1 cellular context compared by ENCODE assay signal in the genomic region with DNA sequence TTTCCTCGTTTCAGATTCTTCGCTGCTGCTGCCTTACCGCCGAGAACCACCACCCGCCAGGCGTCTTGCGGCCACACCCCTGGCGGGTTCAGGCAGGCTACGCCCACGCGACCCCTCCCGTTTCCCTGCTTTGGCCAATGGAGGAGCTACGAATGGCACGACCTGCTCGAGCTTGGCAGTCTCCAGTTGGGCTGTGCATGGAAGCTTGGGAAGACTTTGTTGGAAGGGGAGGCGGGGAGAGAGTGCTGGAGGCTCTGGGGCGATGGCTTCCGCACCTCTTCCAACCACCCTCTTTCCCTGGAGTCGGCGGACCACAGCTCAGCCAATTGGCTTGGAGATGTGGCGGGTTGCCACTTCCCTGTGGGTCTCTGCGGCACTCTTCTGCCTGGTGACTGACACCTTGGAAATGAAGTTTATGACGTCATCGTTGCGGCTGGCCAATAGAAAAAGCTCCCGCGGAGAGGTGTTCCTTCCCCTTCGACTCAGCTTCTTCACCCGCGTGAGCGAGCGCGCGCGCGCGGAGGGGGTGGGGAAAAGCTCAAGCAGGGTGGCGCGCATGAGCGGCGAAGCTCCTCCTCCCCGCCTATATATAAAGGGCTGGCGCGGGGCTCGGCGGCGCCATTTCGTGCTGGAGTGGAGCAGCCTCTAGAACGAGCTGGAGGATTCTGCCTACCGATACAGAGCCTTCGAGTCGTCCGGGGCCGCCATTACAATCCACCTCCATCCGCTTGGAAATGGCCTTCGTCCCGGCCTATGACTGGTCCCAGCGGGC.
A peak's percentile ranks its signal among the peaks of the same experiment; 100 is the strongest.
TF ChIP-seq lines count a peak whose summit lies in the region.

No MANE protein-coding gene starts in this region.

TF ChIP-seq in GM12878, 131 proteins besides CTCF, POLR2A, EP300 and RAD21 (continues in another document):
- TF ChIP-seq RFX5 (IDR thresholded peaks at IDR 0.05; ENCODE audit: low read depth, low read length) (peak; percentile 98), FOXK2 (IDR thresholded peaks at IDR 0.05) (no peak), POU2F2 (IDR thresholded peaks at IDR 0.05; ENCODE audit: borderline replicate concordance, low read depth, low read length) (peak; percentile 100), RCOR1 (conservative IDR thresholded peaks at IDR 0.05; ENCODE audit: low read depth, low read length) (peak; percentile 92; the same call in 1 of the 2 replicates), NR2C1 (IDR thresholded peaks at IDR 0.05) (peak; percentile 66), EED (IDR thresholded peaks at IDR 0.05; ENCODE audit: low read depth) (peak; percentile 94), FOXM1 (IDR thresholded peaks at IDR 0.05; ENCODE audit: low read depth, low read length) (no peak), JUND (IDR thresholded peaks at IDR 0.05; ENCODE audit: low read depth, low read length) (peak; percentile 98), SUPT20H (IDR thresholded peaks at IDR 0.05; ENCODE audit: borderline replicate concordance, control insufficient read depth, low read depth, low read length) (no peak), JUNB (IDR thresholded peaks at IDR 0.05) (peak; percentile 11; the same call in 1 of the 2 replicates), IRF4 (IDR thresholded peaks at IDR 0.05; ENCODE audit: low read depth, low read length) (0 out of 2 replicates have a peak, but pooled peaks have one; percentile 68), RB1 (IDR thresholded peaks at IDR 0.05; ENCODE audit: borderline replicate concordance) (peak; percentile 86; the same call in 1 of the 2 replicates), GABPA (IDR thresholded peaks at IDR 0.05; ENCODE audit: low read depth) (no peak), CBFB (IDR thresholded peaks at IDR 0.05; ENCODE audit: low read depth) (peak; percentile 98), TAF1 (IDR thresholded peaks at IDR 0.05; ENCODE audit: borderline replicate concordance, low read depth, low read length) (peak; percentile 99), ZBED1 (IDR thresholded peaks at IDR 0.05; ENCODE audit: borderline replicate concordance) (peak; percentile 98), RAD51 (IDR thresholded peaks at IDR 0.05) (0 out of 2 replicates have a peak, but pooled peaks have one; percentile 4), DPF2 (IDR thresholded peaks at IDR 0.05) (peak; percentile 83), NR2C2 (IDR thresholded peaks at IDR 0.05; ENCODE audit: borderline replicate concordance, control insufficient read depth, insufficient read length, low read depth) (no peak), CREM (IDR thresholded peaks at IDR 0.05; ENCODE audit: low read depth) (peak; percentile 97), SPI1 (IDR thresholded peaks at IDR 0.05; ENCODE audit: borderline replicate concordance, insufficient read depth, low read depth, low read length) (peak; percentile 69), SMC3 (IDR thresholded peaks at IDR 0.05; ENCODE audit: borderline replicate concordance, low read length) (0 out of 2 replicates have a peak, but pooled peaks have one; percentile 22), CHD4 (IDR thresholded peaks at IDR 0.05) (no peak), SRF (IDR thresholded peaks at IDR 0.05; ENCODE audit: low read depth in 2 of 2, low read length in 2 of 2) (no peak), EZH2 (IDR thresholded peaks at IDR 0.05; ENCODE audit: borderline replicate concordance, control insufficient read depth, low read depth, low read length) (no peak), MEF2B (IDR thresholded peaks at IDR 0.05; ENCODE audit: partially characterized antibody, poor library complexity, severe bottlenecking) (peak; percentile 49), BRCA1 (IDR thresholded peaks at IDR 0.05; ENCODE audit: low read depth, low read length) (peak; percentile 60; the same call in 1 of the 2 replicates)
- TF ChIP-seq, protein P1, sequence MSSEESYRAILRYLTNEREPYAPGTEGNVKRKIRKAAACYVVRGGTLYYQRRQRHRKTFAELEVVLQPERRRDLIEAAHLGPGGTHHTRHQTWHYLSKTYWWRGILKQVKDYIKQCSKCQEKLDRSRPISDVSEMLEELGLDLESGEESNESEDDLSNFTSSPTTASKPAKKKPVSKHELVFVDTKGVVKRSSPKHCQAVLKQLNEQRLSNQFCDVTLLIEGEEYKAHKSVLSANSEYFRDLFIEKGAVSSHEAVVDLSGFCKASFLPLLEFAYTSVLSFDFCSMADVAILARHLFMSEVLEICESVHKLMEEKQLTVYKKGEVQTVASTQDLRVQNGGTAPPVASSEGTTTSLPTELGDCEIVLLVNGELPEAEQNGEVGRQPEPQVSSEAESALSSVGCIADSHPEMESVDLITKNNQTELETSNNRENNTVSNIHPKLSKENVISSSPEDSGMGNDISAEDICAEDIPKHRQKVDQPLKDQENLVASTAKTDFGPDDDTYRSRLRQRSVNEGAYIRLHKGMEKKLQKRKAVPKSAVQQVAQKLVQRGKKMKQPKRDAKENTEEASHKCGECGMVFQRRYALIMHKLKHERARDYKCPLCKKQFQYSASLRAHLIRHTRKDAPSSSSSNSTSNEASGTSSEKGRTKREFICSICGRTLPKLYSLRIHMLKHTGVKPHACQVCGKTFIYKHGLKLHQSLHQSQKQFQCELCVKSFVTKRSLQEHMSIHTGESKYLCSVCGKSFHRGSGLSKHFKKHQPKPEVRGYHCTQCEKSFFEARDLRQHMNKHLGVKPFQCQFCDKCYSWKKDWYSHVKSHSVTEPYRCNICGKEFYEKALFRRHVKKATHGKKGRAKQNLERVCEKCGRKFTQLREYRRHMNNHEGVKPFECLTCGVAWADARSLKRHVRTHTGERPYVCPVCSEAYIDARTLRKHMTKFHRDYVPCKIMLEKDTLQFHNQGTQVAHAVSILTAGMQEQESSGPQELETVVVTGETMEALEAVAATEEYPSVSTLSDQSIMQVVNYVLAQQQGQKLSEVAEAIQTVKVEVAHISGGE (CRISPR knock-in tag; IDR thresholded peaks at IDR 0.05) = peak; percentile 56
- TF ChIP-seq, protein P2, sequence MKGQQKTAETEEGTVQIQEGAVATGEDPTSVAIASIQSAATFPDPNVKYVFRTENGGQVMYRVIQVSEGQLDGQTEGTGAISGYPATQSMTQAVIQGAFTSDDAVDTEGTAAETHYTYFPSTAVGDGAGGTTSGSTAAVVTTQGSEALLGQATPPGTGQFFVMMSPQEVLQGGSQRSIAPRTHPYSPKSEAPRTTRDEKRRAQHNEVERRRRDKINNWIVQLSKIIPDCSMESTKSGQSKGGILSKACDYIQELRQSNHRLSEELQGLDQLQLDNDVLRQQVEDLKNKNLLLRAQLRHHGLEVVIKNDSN (IDR thresholded peaks at IDR 0.05; ENCODE audit: borderline replicate concordance, extremely low read length, insufficient read depth, low read depth, low read length) = no peak
- TF ChIP-seq, protein P3, sequence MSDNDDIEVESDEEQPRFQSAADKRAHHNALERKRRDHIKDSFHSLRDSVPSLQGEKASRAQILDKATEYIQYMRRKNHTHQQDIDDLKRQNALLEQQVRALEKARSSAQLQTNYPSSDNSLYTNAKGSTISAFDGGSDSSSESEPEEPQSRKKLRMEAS (IDR thresholded peaks at IDR 0.05; ENCODE audit: low read depth, low read length) = peak; percentile 3
- TF ChIP-seq, protein P4, sequence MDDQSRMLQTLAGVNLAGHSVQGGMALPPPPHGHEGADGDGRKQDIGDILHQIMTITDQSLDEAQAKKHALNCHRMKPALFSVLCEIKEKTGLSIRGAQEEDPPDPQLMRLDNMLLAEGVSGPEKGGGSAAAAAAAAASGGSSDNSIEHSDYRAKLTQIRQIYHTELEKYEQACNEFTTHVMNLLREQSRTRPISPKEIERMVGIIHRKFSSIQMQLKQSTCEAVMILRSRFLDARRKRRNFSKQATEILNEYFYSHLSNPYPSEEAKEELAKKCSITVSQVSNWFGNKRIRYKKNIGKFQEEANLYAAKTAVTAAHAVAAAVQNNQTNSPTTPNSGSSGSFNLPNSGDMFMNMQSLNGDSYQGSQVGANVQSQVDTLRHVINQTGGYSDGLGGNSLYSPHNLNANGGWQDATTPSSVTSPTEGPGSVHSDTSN (IDR thresholded peaks at IDR 0.05; ENCODE audit: insufficient replicate concordance, low read depth, low read length) = peak; percentile 89
- TF ChIP-seq, protein P5, sequence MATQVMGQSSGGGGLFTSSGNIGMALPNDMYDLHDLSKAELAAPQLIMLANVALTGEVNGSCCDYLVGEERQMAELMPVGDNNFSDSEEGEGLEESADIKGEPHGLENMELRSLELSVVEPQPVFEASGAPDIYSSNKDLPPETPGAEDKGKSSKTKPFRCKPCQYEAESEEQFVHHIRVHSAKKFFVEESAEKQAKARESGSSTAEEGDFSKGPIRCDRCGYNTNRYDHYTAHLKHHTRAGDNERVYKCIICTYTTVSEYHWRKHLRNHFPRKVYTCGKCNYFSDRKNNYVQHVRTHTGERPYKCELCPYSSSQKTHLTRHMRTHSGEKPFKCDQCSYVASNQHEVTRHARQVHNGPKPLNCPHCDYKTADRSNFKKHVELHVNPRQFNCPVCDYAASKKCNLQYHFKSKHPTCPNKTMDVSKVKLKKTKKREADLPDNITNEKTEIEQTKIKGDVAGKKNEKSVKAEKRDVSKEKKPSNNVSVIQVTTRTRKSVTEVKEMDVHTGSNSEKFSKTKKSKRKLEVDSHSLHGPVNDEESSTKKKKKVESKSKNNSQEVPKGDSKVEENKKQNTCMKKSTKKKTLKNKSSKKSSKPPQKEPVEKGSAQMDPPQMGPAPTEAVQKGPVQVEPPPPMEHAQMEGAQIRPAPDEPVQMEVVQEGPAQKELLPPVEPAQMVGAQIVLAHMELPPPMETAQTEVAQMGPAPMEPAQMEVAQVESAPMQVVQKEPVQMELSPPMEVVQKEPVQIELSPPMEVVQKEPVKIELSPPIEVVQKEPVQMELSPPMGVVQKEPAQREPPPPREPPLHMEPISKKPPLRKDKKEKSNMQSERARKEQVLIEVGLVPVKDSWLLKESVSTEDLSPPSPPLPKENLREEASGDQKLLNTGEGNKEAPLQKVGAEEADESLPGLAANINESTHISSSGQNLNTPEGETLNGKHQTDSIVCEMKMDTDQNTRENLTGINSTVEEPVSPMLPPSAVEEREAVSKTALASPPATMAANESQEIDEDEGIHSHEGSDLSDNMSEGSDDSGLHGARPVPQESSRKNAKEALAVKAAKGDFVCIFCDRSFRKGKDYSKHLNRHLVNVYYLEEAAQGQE (IDR thresholded peaks at IDR 0.05; ENCODE audit: low read depth, low read length) = peak; percentile 61
- TF ChIP-seq, protein P6, sequence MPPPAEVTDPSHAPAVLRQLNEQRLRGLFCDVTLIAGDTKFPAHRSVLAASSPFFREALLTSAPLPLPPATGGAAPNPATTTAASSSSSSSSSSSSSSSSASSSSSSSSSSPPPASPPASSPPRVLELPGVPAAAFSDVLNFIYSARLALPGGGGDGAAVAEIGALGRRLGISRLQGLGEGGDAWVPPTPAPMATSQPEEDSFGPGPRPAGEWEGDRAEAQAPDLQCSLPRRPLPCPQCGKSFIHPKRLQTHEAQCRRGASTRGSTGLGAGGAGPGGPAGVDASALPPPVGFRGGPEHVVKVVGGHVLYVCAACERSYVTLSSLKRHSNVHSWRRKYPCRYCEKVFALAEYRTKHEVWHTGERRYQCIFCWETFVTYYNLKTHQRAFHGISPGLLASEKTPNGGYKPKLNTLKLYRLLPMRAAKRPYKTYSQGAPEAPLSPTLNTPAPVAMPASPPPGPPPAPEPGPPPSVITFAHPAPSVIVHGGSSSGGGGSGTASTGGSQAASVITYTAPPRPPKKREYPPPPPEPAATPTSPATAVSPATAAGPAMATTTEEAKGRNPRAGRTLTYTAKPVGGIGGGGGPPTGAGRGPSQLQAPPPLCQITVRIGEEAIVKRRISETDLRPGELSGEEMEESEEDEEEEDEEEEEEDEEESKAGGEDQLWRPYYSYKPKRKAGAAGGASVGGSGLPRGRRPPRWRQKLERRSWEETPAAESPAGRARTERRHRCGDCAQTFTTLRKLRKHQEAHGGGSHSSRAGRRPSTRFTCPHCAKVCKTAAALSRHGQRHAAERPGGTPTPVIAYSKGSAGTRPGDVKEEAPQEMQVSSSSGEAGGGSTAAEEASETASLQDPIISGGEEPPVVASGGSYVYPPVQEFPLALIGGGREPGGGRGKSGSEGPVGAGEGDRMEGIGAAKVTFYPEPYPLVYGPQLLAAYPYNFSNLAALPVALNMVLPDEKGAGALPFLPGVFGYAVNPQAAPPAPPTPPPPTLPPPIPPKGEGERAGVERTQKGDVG (CRISPR knock-in tag; IDR thresholded peaks at IDR 0.05) = peak; percentile 93
- TF ChIP-seq, protein P7, sequence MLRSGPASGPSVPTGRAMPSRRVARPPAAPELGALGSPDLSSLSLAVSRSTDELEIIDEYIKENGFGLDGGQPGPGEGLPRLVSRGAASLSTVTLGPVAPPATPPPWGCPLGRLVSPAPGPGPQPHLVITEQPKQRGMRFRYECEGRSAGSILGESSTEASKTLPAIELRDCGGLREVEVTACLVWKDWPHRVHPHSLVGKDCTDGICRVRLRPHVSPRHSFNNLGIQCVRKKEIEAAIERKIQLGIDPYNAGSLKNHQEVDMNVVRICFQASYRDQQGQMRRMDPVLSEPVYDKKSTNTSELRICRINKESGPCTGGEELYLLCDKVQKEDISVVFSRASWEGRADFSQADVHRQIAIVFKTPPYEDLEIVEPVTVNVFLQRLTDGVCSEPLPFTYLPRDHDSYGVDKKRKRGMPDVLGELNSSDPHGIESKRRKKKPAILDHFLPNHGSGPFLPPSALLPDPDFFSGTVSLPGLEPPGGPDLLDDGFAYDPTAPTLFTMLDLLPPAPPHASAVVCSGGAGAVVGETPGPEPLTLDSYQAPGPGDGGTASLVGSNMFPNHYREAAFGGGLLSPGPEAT (IDR thresholded peaks at IDR 0.05; ENCODE audit: low read depth) = peak; percentile 75
- TF ChIP-seq, protein P8, sequence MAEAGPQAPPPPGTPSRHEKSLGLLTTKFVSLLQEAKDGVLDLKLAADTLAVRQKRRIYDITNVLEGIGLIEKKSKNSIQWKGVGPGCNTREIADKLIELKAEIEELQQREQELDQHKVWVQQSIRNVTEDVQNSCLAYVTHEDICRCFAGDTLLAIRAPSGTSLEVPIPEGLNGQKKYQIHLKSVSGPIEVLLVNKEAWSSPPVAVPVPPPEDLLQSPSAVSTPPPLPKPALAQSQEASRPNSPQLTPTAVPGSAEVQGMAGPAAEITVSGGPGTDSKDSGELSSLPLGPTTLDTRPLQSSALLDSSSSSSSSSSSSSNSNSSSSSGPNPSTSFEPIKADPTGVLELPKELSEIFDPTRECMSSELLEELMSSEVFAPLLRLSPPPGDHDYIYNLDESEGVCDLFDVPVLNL (IDR thresholded peaks at IDR 0.05; ENCODE audit: low read depth, low read length) = no peak
- TF ChIP-seq, protein P9, sequence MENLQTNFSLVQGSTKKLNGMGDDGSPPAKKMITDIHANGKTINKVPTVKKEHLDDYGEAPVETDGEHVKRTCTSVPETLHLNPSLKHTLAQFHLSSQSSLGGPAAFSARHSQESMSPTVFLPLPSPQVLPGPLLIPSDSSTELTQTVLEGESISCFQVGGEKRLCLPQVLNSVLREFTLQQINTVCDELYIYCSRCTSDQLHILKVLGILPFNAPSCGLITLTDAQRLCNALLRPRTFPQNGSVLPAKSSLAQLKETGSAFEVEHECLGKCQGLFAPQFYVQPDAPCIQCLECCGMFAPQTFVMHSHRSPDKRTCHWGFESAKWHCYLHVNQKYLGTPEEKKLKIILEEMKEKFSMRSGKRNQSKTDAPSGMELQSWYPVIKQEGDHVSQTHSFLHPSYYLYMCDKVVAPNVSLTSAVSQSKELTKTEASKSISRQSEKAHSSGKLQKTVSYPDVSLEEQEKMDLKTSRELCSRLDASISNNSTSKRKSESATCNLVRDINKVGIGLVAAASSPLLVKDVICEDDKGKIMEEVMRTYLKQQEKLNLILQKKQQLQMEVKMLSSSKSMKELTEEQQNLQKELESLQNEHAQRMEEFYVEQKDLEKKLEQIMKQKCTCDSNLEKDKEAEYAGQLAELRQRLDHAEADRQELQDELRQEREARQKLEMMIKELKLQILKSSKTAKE (IDR thresholded peaks at IDR 0.05; ENCODE audit: low read depth, poor library complexity, severe bottlenecking) = peak; percentile 70
